Comparison of ENCODE assay signal across 8 cellular contexts in the genomic region with DNA sequence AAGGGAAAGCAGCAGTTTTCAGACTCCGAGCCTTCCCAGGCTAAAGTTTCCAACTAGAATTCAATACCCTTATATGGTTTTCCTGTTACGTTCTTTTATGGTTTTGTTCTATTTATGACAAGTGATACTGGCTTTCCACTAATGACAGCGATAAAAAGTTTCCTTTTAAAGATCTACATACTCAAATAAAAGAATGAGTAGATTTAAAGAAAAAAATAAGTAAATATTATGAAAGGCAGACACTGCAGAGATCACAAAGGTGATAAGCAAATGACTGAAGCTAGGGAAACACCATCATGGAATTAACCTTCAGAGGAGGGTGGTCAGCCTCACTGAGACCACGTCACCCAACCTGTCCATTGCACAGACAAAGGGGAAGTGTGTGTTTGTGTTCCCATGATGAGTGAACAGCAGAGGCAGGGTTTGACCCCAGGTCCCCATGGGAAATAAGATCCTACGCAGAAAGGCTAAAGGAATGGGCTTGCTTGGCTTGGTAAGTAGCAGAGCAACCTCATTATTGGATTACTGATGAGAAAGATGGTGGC. TPM values are rescaled to one million over a fixed set of nuclear protein-coding genes. Genes with fewer than 3 reads are reported as not detected.
DNase-seq lines count a peak whose midpoint lies in the region; ATAC-seq and TF ChIP-seq lines count a peak whose summit lies in the region.

No MANE protein-coding gene starts in this region.

- no peak for TF ChIP-seq EP300 in sigmoid colon (IDR thresholded peaks at IDR 0.05)

- no peaks in the 10 kb centered on the region for H3K9me3 ChIP-seq in sigmoid colon

- H3K4me1 Mint-ChIP-seq in activated naive CD4-positive, alpha-beta T cell treated with anti-CD3 and anti-CD28 coated beads for 36 hours (ENCODE audit: low read depth): peaks cover 80% of the 10 kb centered on the region
- peaks cover 22% of the 10 kb centered on the region for H3K4me1 Mint-ChIP-seq in progenitor cell of endocrine pancreas (ENCODE audit: low read depth)

- no peak for TF ChIP-seq POLR2A in sigmoid colon (IDR thresholded peaks at IDR 0.05)

- no peak for TF ChIP-seq CTCF in choroid plexus epithelial cell (conservative IDR thresholded peaks at IDR 0.05; ENCODE audit: low read depth, low read length)
- TF ChIP-seq CTCF in sigmoid colon (IDR thresholded peaks at IDR 0.05): no peak
- TF ChIP-seq CTCF in progenitor cell of endocrine pancreas (IDR thresholded peaks at IDR 0.05; ENCODE audit: unreplicated experiment): no peak

- peak overlapping the region; percentile 88 for H3K4me3 Mint-ChIP-seq in activated naive CD4-positive, alpha-beta T cell treated with anti-CD3 and anti-CD28 coated beads for 36 hours
- H3K4me3 Mint-ChIP-seq in progenitor cell of endocrine pancreas (ENCODE audit: low read depth): no peak overlapping the region

- H3K4me3 ChIP-seq in choroid plexus epithelial cell (ENCODE audit: low read depth, low read length) (peak overlapping the region; percentile 6), sigmoid colon (peak overlapping the region in 2 of 4 donors; percentile 28 to 34)

- no peaks in the 10 kb centered on the region for H3K9me3 Mint-ChIP-seq in activated naive CD4-positive, alpha-beta T cell treated with anti-CD3 and anti-CD28 coated beads for 36 hours
- H3K9me3 Mint-ChIP-seq in progenitor cell of endocrine pancreas (ENCODE audit: low read depth): no peaks in the 10 kb centered on the region

- CTCF ChIA-PET in activated naive CD4-positive, alpha-beta T cell treated with anti-CD3 and anti-CD28 coated beads for 36 hours (lab: Charles Lee): interaction anchor here (0.7 to 5.3 kb wide), 10 partner anchors 8 to 72 kb away, joined by 3 to 47 read pairs (median 5); no protein-coding TSS in a partner anchor

- H3K27me3 Mint-ChIP-seq in activated naive CD4-positive, alpha-beta T cell treated with anti-CD3 and anti-CD28 coated beads for 36 hours (ENCODE audit: low read depth): no peaks in the 10 kb centered on the region
- peaks cover 16% of the 10 kb centered on the region for H3K27me3 Mint-ChIP-seq in progenitor cell of endocrine pancreas

- no peak for DNase-seq in activated naive CD4-positive, alpha-beta T cell treated with anti-CD3 and anti-CD28 coated beads for 36 hours
- no peak for DNase-seq in activated naive CD4-positive, alpha-beta T cell treated with anti-CD3 and anti-CD28 coated beads, Interleukin-2, amount 50 U/mL, for 16 hours
- DNase-seq in choroid plexus epithelial cell (ENCODE audit: low read depth) (peak; percentile 54), sigmoid colon (no peak), RPMI8226 (no peak), cortex of kidney (lab: John Stamatoyannopoulos, UW) (no peak), progenitor cell of endocrine pancreas (ENCODE audit: low spot score, unreplicated experiment) (no peak)

- H3K4me1 ChIP-seq in sigmoid colon: peaks cover 0 to 97% (median 89%) of the 10 kb centered on the region in 4 donors

- H3K36me3 Mint-ChIP-seq in activated naive CD4-positive, alpha-beta T cell treated with anti-CD3 and anti-CD28 coated beads for 36 hours (ENCODE audit: low read depth): peaks cover 37% of the 10 kb centered on the region
- no peaks in the 10 kb centered on the region for H3K36me3 Mint-ChIP-seq in progenitor cell of endocrine pancreas (ENCODE audit: insufficient read depth)

- no peaks in the 10 kb centered on the region for H3K36me3 ChIP-seq in sigmoid colon

- H3K27ac Mint-ChIP-seq in activated naive CD4-positive, alpha-beta T cell treated with anti-CD3 and anti-CD28 coated beads for 36 hours: peak overlapping the region; percentile 98
- H3K27ac Mint-ChIP-seq in progenitor cell of endocrine pancreas: no peak overlapping the region

- intact Hi-C loops in activated naive CD4-positive, alpha-beta T cell treated with anti-CD3 and anti-CD28 coated beads for 36 hours (cut with micrococcal nuclease): loop anchor here (1.0 to 10.0 kb wide), 9 partner anchors 12 to 528 kb away; partner anchors contain the start of genes SLC29A3 and SPOCK2
- intact Hi-C loops in sigmoid colon (cut with DNase I): loop anchor here (5.0 kb wide), 1 partner anchor 83 kb away; the partner anchor contains the start of gene PSAP

- H3K27ac ChIP-seq in sigmoid colon: peak overlapping the region; percentile 89 to 98 (median 92)

- no peaks in the 10 kb centered on the region for H3K27me3 ChIP-seq in sigmoid colon

- ATAC-seq in HG03575 (IDR thresholded peaks at IDR 0.05; ENCODE audit: extremely low read depth, insufficient number of reproducible peaks, low FRiP score, unreplicated experiment): peak; percentile 8

- WGBS in sigmoid colon, 2 donors: 20 to 25% methylated on average over 5 of the region's 5 CpGs

RNA-seq across cellular contexts. Expression of gene VSIR, which starts 4.0 kb away (rescaled TPM):
- 10 to 100 TPM; 52.0 to 55.5 TPM for total RNA-seq in activated naive CD4-positive, alpha-beta T cell treated with anti-CD3 and anti-CD28 coated beads for 36 hours
- total RNA-seq in sigmoid colon (10 to 100 TPM; 24.6 to 46.7 (median 40.3) TPM), progenitor cell of endocrine pancreas (2.6 and 3.6 TPM in 2 replicates)
- 10 to 100 TPM; 12.0 to 73.1 (median 30.7) TPM for polyA plus RNA-seq in sigmoid colon

RNA-seq across cellular contexts. Expression of gene C10orf105, which starts 49.8 kb away (rescaled TPM):
- total RNA-seq in activated naive CD4-positive, alpha-beta T cell treated with anti-CD3 and anti-CD28 coated beads for 36 hours: under 1 TPM; 0.32 to 0.36 TPM
- total RNA-seq in sigmoid colon: under 1 TPM in 1 of 4 donors, not detected in 3; 0.55 TPM
- under 1 TPM in 1 of 3 donors, not detected in 2; 0.25 TPM for polyA plus RNA-seq in sigmoid colon
- total RNA-seq in progenitor cell of endocrine pancreas: 0.07 TPM in 1 of 2 replicates, not detected in the other
